ENCODE assay signal across 37 cellular contexts in genomic region chr5:5323551-5323950, GRCh38.
"Had no signal": no experiment of that assay in that cellular context is flagged by ENCODE, and none has a peak within 500 bp of the region (broad histone marks: within the 10 kb centered on the region; RNA-seq: fewer than 3 reads in every experiment).

No MANE protein-coding gene starts in this region.

- H3K9me3 ChIP-seq: adrenal gland, body of pancreas, breast epithelium had no signal

- H3K4me1 Mint-ChIP-seq: activated B cell treated with CpG ODN at 0.5 μM for 24 hours; activated CD4-positive, alpha-beta T cell treated with anti-CD3 and anti-CD28 coated beads, Interleukin-2, amount 10 ng/mL, durations not matched to agents 24 days and 14 days; activated naive CD8-positive, alpha-beta T cell treated with anti-CD3 and anti-CD28 coated beads for 36 hours; activated T-helper 17 cell treated with anti-CD3 and anti-CD28 coated beads, Interleukin-2, amount 50 U/mL, for 72 hours; central memory CD8-positive, alpha-beta T cell had no signal

- H3K27me3 ChIP-seq: adrenal gland, body of pancreas, brain microvascular endothelial cell, breast epithelium had no signal

- ATAC-seq: activated CD8-positive, alpha-beta T cell treated with anti-CD3 and anti-CD28 coated beads for 36 hours; activated naive CD4-positive, alpha-beta T cell treated with anti-CD3 and anti-CD28 coated beads, Interleukin-2, amount 50 U/mL, for 72 hours; activated T-cell treated with anti-CD3 and anti-CD28 coated beads, Interleukin-2, amount 50 U/mL, for 4 hours; activated T-cell treated with anti-CD3 and anti-CD28 coated beads, Interleukin-2, amount 50 U/mL, for 72 hours; activated T-helper 17 cell treated with anti-CD3 and anti-CD28 coated beads, Interleukin-2, amount 50 U/mL, for 72 hours; body of pancreas had no signal

- H3K4me1 ChIP-seq: adrenal gland, body of pancreas, breast epithelium had no signal

- H3K4me3 Mint-ChIP-seq: activated B cell treated with CpG ODN at 0.5 μM for 24 hours; activated CD4-positive, alpha-beta memory T cell treated with anti-CD3 and anti-CD28 coated beads for 36 hours; activated CD4-positive, alpha-beta T cell treated with anti-CD3 and anti-CD28 coated beads, Interleukin-2, amount 10 ng/mL, durations not matched to agents 24 days and 14 days; activated CD8-positive, alpha-beta T cell treated with anti-CD3 and anti-CD28 coated beads for 36 hours; activated naive CD4-positive, alpha-beta T cell treated with anti-CD3 and anti-CD28 coated beads for 36 hours; activated naive CD8-positive, alpha-beta T cell treated with anti-CD3 and anti-CD28 coated beads for 36 hours; activated T-cell treated with anti-CD3 and anti-CD28 coated beads, Interleukin-2, amount 50 U/mL, for 4 hours; activated T-cell treated with anti-CD3 and anti-CD28 coated beads, Interleukin-2, amount 50 U/mL, for 72 hours; activated T-helper 1 cell treated with anti-CD3 and anti-CD28 coated beads, Interleukin-12 subunit alpha, Interleukin-12 subunit beta, Interleukin-2, Interleukin-4 antibody, amounts not matched to agents 30 ng/mL and 10 ng/mL and 1 ng/mL, durations not matched to agents 14 hours and 24 hours and 36 hours; activated T-helper 17 cell treated with anti-CD3 and anti-CD28 coated beads, Interleukin-2, amount 50 U/mL, for 72 hours; central memory CD8-positive, alpha-beta T cell; T-helper 1 cell treated with Interleukin-12 subunit alpha and Interleukin-12 subunit beta and Interleukin-4 antibody, amounts not matched to agents 30 μg/mL and 1 μg/mL, for 36 hours; T-helper 2 cell treated with Interferon-gamma antibody and Interleukin-4, amounts not matched to agents 5 μg/mL and 100 μg/mL, for 36 hours had no signal

- H3K27ac ChIP-seq: adrenal gland, body of pancreas, brain microvascular endothelial cell, breast epithelium, VCaP had no signal

- H3K9me3 Mint-ChIP-seq: activated T-helper 17 cell treated with anti-CD3 and anti-CD28 coated beads, Interleukin-2, amount 50 U/mL, for 72 hours had no signal

- H3K27ac Mint-ChIP-seq: activated B cell treated with CpG ODN at 0.5 μM for 24 hours; activated CD4-positive, alpha-beta memory T cell treated with anti-CD3 and anti-CD28 coated beads for 36 hours; activated CD4-positive, alpha-beta T cell treated with anti-CD3 and anti-CD28 coated beads, Interleukin-2, amount 10 ng/mL, durations not matched to agents 24 days and 14 days; activated CD8-positive, alpha-beta T cell treated with anti-CD3 and anti-CD28 coated beads for 36 hours; activated naive CD4-positive, alpha-beta T cell treated with anti-CD3 and anti-CD28 coated beads for 36 hours; activated naive CD4-positive, alpha-beta T cell treated with anti-CD3 and anti-CD28 coated beads, Interleukin-2, amount 50 U/mL, for 72 hours; activated naive CD8-positive, alpha-beta T cell treated with anti-CD3 and anti-CD28 coated beads for 36 hours; activated T-cell treated with anti-CD3 and anti-CD28 coated beads, Interleukin-2, amount 50 U/mL, for 72 hours; activated T-helper 1 cell treated with anti-CD3 and anti-CD28 coated beads, Interleukin-12 subunit alpha, Interleukin-12 subunit beta, Interleukin-2, Interleukin-4 antibody, amounts not matched to agents 30 ng/mL and 10 ng/mL and 1 ng/mL, durations not matched to agents 14 hours and 24 hours and 36 hours; activated T-helper 17 cell treated with anti-CD3 and anti-CD28 coated beads, Interleukin-2, amount 50 U/mL, for 72 hours; T-helper 1 cell treated with Interleukin-12 subunit alpha and Interleukin-12 subunit beta and Interleukin-4 antibody, amounts not matched to agents 30 μg/mL and 1 μg/mL, for 36 hours; T-helper 2 cell treated with Interferon-gamma antibody and Interleukin-4, amounts not matched to agents 5 μg/mL and 100 μg/mL, for 36 hours had no signal

- H3K4me3 ChIP-seq: adrenal gland, body of pancreas, breast epithelium had no signal

- H3K36me3 ChIP-seq: adrenal gland, brain microvascular endothelial cell, breast epithelium had no signal

- H3K27me3 Mint-ChIP-seq: activated B cell treated with CpG ODN at 0.5 μM for 24 hours; activated CD4-positive, alpha-beta memory T cell treated with anti-CD3 and anti-CD28 coated beads for 36 hours; activated CD4-positive, alpha-beta T cell treated with anti-CD3 and anti-CD28 coated beads, Interleukin-2, amount 10 ng/mL, durations not matched to agents 24 days and 14 days; activated CD8-positive, alpha-beta T cell treated with anti-CD3 and anti-CD28 coated beads for 36 hours; activated naive CD8-positive, alpha-beta T cell treated with anti-CD3 and anti-CD28 coated beads for 36 hours had no signal

- DNase-seq: activated B cell treated with CpG ODN at 0.5 μM for 24 hours; activated CD4-positive, alpha-beta memory T cell treated with anti-CD3 and anti-CD28 coated beads for 36 hours; activated CD4-positive, alpha-beta T cell treated with anti-CD3 and anti-CD28 coated beads for 4 hours; activated CD4-positive, alpha-beta T cell treated with anti-CD3 and anti-CD28 coated beads, Interleukin-2, amount 10 ng/mL, durations not matched to agents 24 days and 14 days; activated CD4-positive, alpha-beta T cell treated with anti-CD3 and anti-CD28 coated beads, Interleukin-2, amount 50 U/mL, for 1 hour; activated CD4-positive, alpha-beta T cell treated with anti-CD3 and anti-CD28 coated beads, Interleukin-2, amount 50 U/mL, for 4 hours; activated CD4-positive, CD25-positive, alpha-beta regulatory T cell treated with anti-CD3 and anti-CD28 coated beads, Interleukin-2, amount 50 U/mL, for 72 hours; activated CD8-positive, alpha-beta memory T cell treated with anti-CD3 and anti-CD28 coated beads, Interleukin-2, amount 50 U/mL, for 4 hours; activated CD8-positive, alpha-beta T cell treated with anti-CD3 and anti-CD28 coated beads for 36 hours; activated effector memory CD4-positive, alpha-beta T cell treated with anti-CD3 and anti-CD28 coated beads, Interleukin-2, amount 50 U/mL, for 16 hours; activated gamma-delta T cell treated with Interleukin-2 at 50 U/mL for 16 hours; activated naive CD4-positive, alpha-beta T cell; activated naive CD4-positive, alpha-beta T cell treated with anti-CD3 and anti-CD28 coated beads for 36 hours; activated naive CD4-positive, alpha-beta T cell treated with anti-CD3 and anti-CD28 coated beads, Interleukin-2, amount 50 U/mL, for 16 hours; activated naive CD8-positive, alpha-beta T cell treated with anti-CD3 and anti-CD28 coated beads for 36 hours; activated T-cell treated with anti-CD3 and anti-CD28 coated beads for 4 hours; activated T-cell treated with anti-CD3 and anti-CD28 coated beads, Interleukin-2, amount 50 U/mL, for 1 hour; activated T-cell treated with anti-CD3 and anti-CD28 coated beads, Interleukin-2, amount 50 U/mL, for 4 hours; activated T-cell treated with anti-CD3 and anti-CD28 coated beads, Interleukin-2, amount 50 U/mL, for 72 hours; adrenal gland; amniotic stem cell; aorta; body of pancreas; brain microvascular endothelial cell; caudate nucleus; cerebellar nuclear complex; T-helper 1 cell; T-helper 2 cell; T-helper 9 cell had no signal

- H3K36me3 Mint-ChIP-seq: activated CD4-positive, alpha-beta memory T cell treated with anti-CD3 and anti-CD28 coated beads for 36 hours; activated naive CD8-positive, alpha-beta T cell treated with anti-CD3 and anti-CD28 coated beads for 36 hours had no signal
